Comparison of ENCODE assay signal across 8 cellular contexts in genomic region chr17:15651583-15652110, GRCh38. TPM values are rescaled to one million over a fixed set of nuclear protein-coding genes. Genes with fewer than 3 reads are reported as not detected.
DNase-seq lines count a peak whose midpoint lies in the region; ATAC-seq and TF ChIP-seq lines count a peak whose summit lies in the region.

No MANE protein-coding gene starts in this region.

- no peak overlapping the region for H3K4me3 ChIP-seq in CD8-positive, alpha-beta T cell (ENCODE audit: low read depth, low read length)
- H3K4me3 ChIP-seq in HUES6 (ENCODE audit: low read depth, low read length) (no peak overlapping the region), PC-3 (ENCODE audit: low read length) (peak overlapping the region; percentile 79), body of pancreas (no peak overlapping the region)

- no peaks in the 10 kb centered on the region for H4K20me1 ChIP-seq in PC-3 (ENCODE audit: low read length)

- H3K9me3 Mint-ChIP-seq in CD8-positive, alpha-beta T cell, result no peaks in the 10 kb centered on the region

- H3K4me1 Mint-ChIP-seq in CD8-positive, alpha-beta T cell (ENCODE audit: low read depth), result peaks cover 11% of the 10 kb centered on the region

- intact Hi-C loops in CD8-positive, alpha-beta T cell (cut with DNase I, micrococcal nuclease), result no loop called here
- intact Hi-C loops in PC-3 (cut with micrococcal nuclease) (loop anchor here (2.0 kb wide), 1 partner anchor 33 kb away; the partner anchor contains the start of gene TRIM16), body of pancreas (cut with DNase I) (no loop called here)

- H3K27ac ChIP-seq in CD8-positive, alpha-beta T cell (ENCODE audit: low read depth, low read length), result no peak overlapping the region
- H3K27ac ChIP-seq in HUES6 (ENCODE audit: low read depth, low read length) (no peak overlapping the region), PC-3 (ENCODE audit: low read length) (peak overlapping the region; percentile 85), body of pancreas (peak overlapping the region in 2 of 4 donors; percentile 4 to 30)

- 0 out of 2 replicates have a peak overlapping the region, but pooled peaks have one; percentile 14 for H2AFZ ChIP-seq in PC-3 (ENCODE audit: low read length)

- peak in 1 of 3 donors; percentile 10 for TF ChIP-seq POLR2A in body of pancreas (IDR thresholded peaks at IDR 0.05)

- no peak for TF ChIP-seq CTCF in CD8-positive, alpha-beta T cell (IDR thresholded peaks at IDR 0.05)
- TF ChIP-seq CTCF in PC-3 (conservative IDR thresholded peaks at IDR 0.05; ENCODE audit: low read depth, low read length) (no peak), body of pancreas (IDR thresholded peaks at IDR 0.05) (no peak)

- CTCF ChIA-PET in CD8-positive, alpha-beta T cell (lab: Charles Lee), result no interaction called here
- CTCF ChIA-PET in PC-3 (lab: Charles Lee), result interaction anchor here (0.6 kb wide), 1 partner anchor 13 kb away, joined by 5 read pairs; no protein-coding TSS in a partner anchor

- H3K27me3 ChIP-seq in CD8-positive, alpha-beta T cell (ENCODE audit: insufficient read depth, low read length), result no peaks in the 10 kb centered on the region
- H3K27me3 ChIP-seq in HUES6 (ENCODE audit: control insufficient read depth, insufficient read depth, low read length) (no peaks in the 10 kb centered on the region), PC-3 (ENCODE audit: low read length) (no peaks in the 10 kb centered on the region), body of pancreas (no peaks in the 10 kb centered on the region)

- H3F3A ChIP-seq in PC-3 (ENCODE audit: low read length, unreplicated experiment), result peaks cover 6% of the 10 kb centered on the region

- no peaks in the 10 kb centered on the region for H3K9me2 ChIP-seq in PC-3 (replicated peaks; ENCODE audit: low read length)

- no peaks in the 10 kb centered on the region for H3K27me3 Mint-ChIP-seq in CD8-positive, alpha-beta T cell (ENCODE audit: low read depth)

- H3K4me1 ChIP-seq in CD8-positive, alpha-beta T cell (ENCODE audit: insufficient read depth, low read length), result peaks cover 6% of the 10 kb centered on the region
- H3K4me1 ChIP-seq in HUES6 (ENCODE audit: control insufficient read depth, insufficient read depth, low read length), result peaks cover 22% of the 10 kb centered on the region
- H3K4me1 ChIP-seq in PC-3 (ENCODE audit: insufficient read depth, low read length), result peaks cover 35% of the 10 kb centered on the region
- peaks cover 34% of the 10 kb centered on the region for H3K4me1 ChIP-seq in body of pancreas

- peak overlapping the region; percentile 3 for H3K9ac ChIP-seq in HUES6 (ENCODE audit: low read length)
- H3K9ac ChIP-seq in PC-3 (ENCODE audit: low read length), result peak overlapping the region; percentile 79

- peak overlapping the region; percentile 86 for H3K4me2 ChIP-seq in PC-3 (ENCODE audit: low read length)

- H3K27ac Mint-ChIP-seq in CD8-positive, alpha-beta T cell, result no peak overlapping the region

- DNase-seq in CD8-positive, alpha-beta T cell, result peak in 2 of 7 experiments; percentile 6 to 14
- DNase-seq in PC-3 (peak; percentile 100), body of pancreas (peak; percentile 71 to 87 (median 83)), hypothalamus (lab: John Stamatoyannopoulos, UW) (peak in 45 of 51 donors; percentile 9 to 87 (median 58)), retina (peak; percentile 71)

- ATAC-seq in CD8-positive, alpha-beta T cell, result no peak
- peak; percentile 95 for ATAC-seq in GM19463 (IDR thresholded peaks at IDR 0.05; ENCODE audit: unreplicated experiment)
- peak; percentile 91 for ATAC-seq in PC-3
- ATAC-seq in body of pancreas, result peak; percentile 81
- ATAC-seq in HG03521 (IDR thresholded peaks at IDR 0.05; ENCODE audit: unreplicated experiment), result no peak

- no TSS peak for BruUV-seq in PC-3 (replicated peaks; lab: Mats Ljungman, UMichigan)

- no peaks in the 10 kb centered on the region for H3K9me3 ChIP-seq in CD8-positive, alpha-beta T cell (ENCODE audit: low read length)
- H3K9me3 ChIP-seq in HUES6 (ENCODE audit: control insufficient read depth, insufficient read depth, low read depth, low read length) (no peaks in the 10 kb centered on the region), PC-3 (ENCODE audit: low read length) (no peaks in the 10 kb centered on the region), body of pancreas (no peaks in the 10 kb centered on the region)

- no peaks in the 10 kb centered on the region for H3K36me3 Mint-ChIP-seq in CD8-positive, alpha-beta T cell

- H3K4me3 Mint-ChIP-seq in CD8-positive, alpha-beta T cell, result peak overlapping the region; percentile 55

- 10 to 26% methylated on average over 4 to 8 of the region's 8 CpGs for WGBS in body of pancreas, 2 donors

- H3K79me2 ChIP-seq in PC-3 (ENCODE audit: low read length), result peaks cover 43% of the 10 kb centered on the region

- H3K36me3 ChIP-seq in CD8-positive, alpha-beta T cell (ENCODE audit: insufficient read depth, low read length), result no peaks in the 10 kb centered on the region
- H3K36me3 ChIP-seq in HUES6 (ENCODE audit: control insufficient read depth, insufficient read depth, low read length), result 0 out of 2 replicates have a peak, but pooled peaks cover 3% of the 10 kb centered on the region
- H3K36me3 ChIP-seq in PC-3 (ENCODE audit: low read depth, low read length), result 0 out of 2 replicates have a peak, but pooled peaks cover 2% of the 10 kb centered on the region
- no peaks in the 10 kb centered on the region for H3K36me3 ChIP-seq in body of pancreas (replicated peaks in 1 of 2; ENCODE audit: insufficient read depth in 1 of 2, low read depth in 2 of 2)

- POLR2A ChIA-PET in CD8-positive, alpha-beta T cell (lab: Charles Lee), result no interaction called here
- POLR2A ChIA-PET in PC-3 (lab: Charles Lee; ENCODE audit: unreplicated experiment), result interaction anchor here (0.6 to 0.7 kb wide), 4 partner anchors 8 to 269 kb away, joined by 3 to 14 read pairs (median 4); no protein-coding TSS in a partner anchor

RNA-seq across cellular contexts. Expression of gene FBXW10B, which starts 32.1 kb away (rescaled TPM):
- not detected for total RNA-seq in CD8-positive, alpha-beta T cell
- total RNA-seq in PC-3 (2014; rRNA removed) (7.0 and 7.2 TPM in 2 replicates), body of pancreas (not detected)

RNA-seq across cellular contexts. Expression of gene TRIM16, which starts 32.5 kb away (rescaled TPM):
- 1 to 10 TPM; 3.3 to 3.5 TPM for total RNA-seq in CD8-positive, alpha-beta T cell
- total RNA-seq in PC-3 (2014; rRNA removed), result 76.2 and 76.6 TPM in 2 replicates
- 10 to 100 TPM in 1 of 2 donors, 1 to 10 TPM in 1; 4.9 to 34.6 TPM for total RNA-seq in body of pancreas

RNA-seq across cellular contexts. Expression of gene ZNF286A, which starts 47.9 kb away (rescaled TPM):
- 10 to 100 TPM; 21.0 to 23.3 TPM for total RNA-seq in CD8-positive, alpha-beta T cell
- total RNA-seq in PC-3 (2014; rRNA removed) (49.6 and 94.1 TPM in 2 replicates), body of pancreas (10 to 100 TPM in 1 of 2 donors, 1 to 10 TPM in 1; 4.7 to 14.5 TPM)

Comparison
In these comparisons a context has a peak if more than half of its experiments do, and no peak if none do; other contexts are left out.
1. ATAC-seq: peak in GM19463 (single experiment), PC-3 (single experiment) and body of pancreas (single experiment); none in CD8-positive, alpha-beta T cell (single experiment) and HG03521 (single experiment).